In genomic region chr11:31248768-31249167, GRCh38 we compare ENCODE assay signal across 28 cellular contexts.
"Had no signal": no experiment of that assay in that cellular context is flagged by ENCODE, and none has a peak within 500 bp of the region (broad histone marks: within the 10 kb centered on the region; RNA-seq: fewer than 3 reads in every experiment).

No MANE protein-coding gene starts in this region.

- H3K4me3 Mint-ChIP-seq: stimulated activated effector memory CD8-positive, alpha-beta T cell treated with anti-CD3 and anti-CD28 coated beads, Interleukin-12 subunit alpha, Interleukin-12 subunit beta, amount 100 ng/mL, for 72 hours; stimulated activated memory B cell treated with anti-CD40 and anti-IgM and Interleukin-4, amounts not matched to agents 10 μg/mL and 1 μg/mL and 100 μg/mL, for 72 hours; stimulated activated naive B cell treated with anti-CD40 and anti-IgM and Interleukin-4, amounts not matched to agents 10 μg/mL and 1 μg/mL and 100 μg/mL, for 72 hours; stimulated activated naive CD8-positive, alpha-beta T cell treated with anti-CD3 and anti-CD28 coated beads, Interleukin-15, amount 100 ng/mL, for 72 hours; stimulated activated naive CD8-positive, alpha-beta T cell treated with anti-CD3 and anti-CD28 coated beads, Interleukin-15, Interleukin-2, amounts not matched to agents 100 ng/mL and 50 ng/mL, for 24 hours; type B pancreatic cell had no signal

- H3K9me3 Mint-ChIP-seq: stimulated activated effector memory CD8-positive, alpha-beta T cell treated with anti-CD3 and anti-CD28 coated beads, Interleukin-12 subunit alpha, Interleukin-12 subunit beta, amount 100 ng/mL, for 72 hours; stimulated activated memory B cell treated with anti-CD40 and anti-IgM and Interleukin-4, amounts not matched to agents 10 μg/mL and 1 μg/mL and 100 μg/mL, for 72 hours; stimulated activated naive B cell treated with anti-CD40 and anti-IgM and Interleukin-4, amounts not matched to agents 10 μg/mL and 1 μg/mL and 100 μg/mL, for 72 hours; stimulated activated naive CD8-positive, alpha-beta T cell treated with anti-CD3 and anti-CD28 coated beads, Interleukin-15, amount 100 ng/mL, for 72 hours; stimulated activated naive CD8-positive, alpha-beta T cell treated with anti-CD3 and anti-CD28 coated beads, Interleukin-15, Interleukin-2, amounts not matched to agents 100 ng/mL and 50 ng/mL, for 24 hours; type B pancreatic cell had no signal

- H3K9me3 ChIP-seq: stomach, suprapubic skin, testis, thoracic aorta, thyroid gland, tibial artery, tibial nerve, transverse colon, upper lobe of left lung, upper lobe of right lung, uterus, vagina had no signal

- H3K27me3 ChIP-seq: suprapubic skin, testis, thyroid gland, tibial artery, tibial nerve, transverse colon, upper lobe of left lung, upper lobe of right lung, uterus, vagina had no signal

- H3K27ac ChIP-seq: stomach, suprapubic skin, testis, thoracic aorta, thyroid gland, tibial artery, tibial nerve, transverse colon, upper lobe of left lung, upper lobe of right lung, uterus, vagina had no signal

- H3K36me3 ChIP-seq: stomach, suprapubic skin, thoracic aorta, thyroid gland, tibial artery, tibial nerve, transverse colon, upper lobe of left lung, upper lobe of right lung, uterus, vagina had no signal

- H3K4me1 ChIP-seq: stomach, testis, thyroid gland, tibial artery, transverse colon, upper lobe of left lung, upper lobe of right lung, uterus, vagina had no signal

- H3K27ac Mint-ChIP-seq: stimulated activated effector memory CD8-positive, alpha-beta T cell treated with anti-CD3 and anti-CD28 coated beads, Interleukin-12 subunit alpha, Interleukin-12 subunit beta, amount 100 ng/mL, for 72 hours; stimulated activated memory B cell treated with anti-CD40 and anti-IgM and Interleukin-4, amounts not matched to agents 10 μg/mL and 1 μg/mL and 100 μg/mL, for 72 hours; stimulated activated naive B cell treated with anti-CD40 and anti-IgM and Interleukin-4, amounts not matched to agents 10 μg/mL and 1 μg/mL and 100 μg/mL, for 72 hours; stimulated activated naive CD8-positive, alpha-beta T cell treated with anti-CD3 and anti-CD28 coated beads, Interleukin-15, amount 100 ng/mL, for 72 hours; stimulated activated naive CD8-positive, alpha-beta T cell treated with anti-CD3 and anti-CD28 coated beads, Interleukin-15, Interleukin-2, amounts not matched to agents 100 ng/mL and 50 ng/mL, for 24 hours; type B pancreatic cell had no signal

- H3K4me1 Mint-ChIP-seq: stimulated activated effector memory CD8-positive, alpha-beta T cell treated with anti-CD3 and anti-CD28 coated beads, Interleukin-12 subunit alpha, Interleukin-12 subunit beta, amount 100 ng/mL, for 72 hours; stimulated activated memory B cell treated with anti-CD40 and anti-IgM and Interleukin-4, amounts not matched to agents 10 μg/mL and 1 μg/mL and 100 μg/mL, for 72 hours; stimulated activated naive B cell treated with anti-CD40 and anti-IgM and Interleukin-4, amounts not matched to agents 10 μg/mL and 1 μg/mL and 100 μg/mL, for 72 hours; stimulated activated naive CD8-positive, alpha-beta T cell treated with anti-CD3 and anti-CD28 coated beads, Interleukin-15, amount 100 ng/mL, for 72 hours had no signal

- H3K4me3 ChIP-seq: stomach, suprapubic skin, testis, thoracic aorta, thyroid gland, tibial artery, tibial nerve, transverse colon, upper lobe of left lung, upper lobe of right lung, uterus, vagina had no signal

- H3K27me3 Mint-ChIP-seq: stimulated activated naive CD8-positive, alpha-beta T cell treated with anti-CD3 and anti-CD28 coated beads, Interleukin-15, amount 100 ng/mL, for 72 hours; type B pancreatic cell had no signal

- ATAC-seq: stimulated activated effector memory CD8-positive, alpha-beta T cell treated with anti-CD3 and anti-CD28 coated beads, Interleukin-12 subunit alpha, Interleukin-12 subunit beta, amount 100 ng/mL, for 72 hours; stimulated activated memory B cell treated with anti-CD40 and anti-IgM and Interleukin-4, amounts not matched to agents 10 μg/mL and 1 μg/mL and 100 μg/mL, for 72 hours; stimulated activated naive B cell treated with anti-CD40 and anti-IgM and Interleukin-4, amounts not matched to agents 10 μg/mL and 1 μg/mL and 100 μg/mL, for 72 hours; stimulated activated naive CD8-positive, alpha-beta T cell treated with anti-CD3 and anti-CD28 coated beads, Interleukin-15, amount 100 ng/mL, for 72 hours; stimulated activated naive CD8-positive, alpha-beta T cell treated with anti-CD3 and anti-CD28 coated beads, Interleukin-15, Interleukin-2, amounts not matched to agents 100 U/mL and 50 U/mL, for 24 hours; upper lobe of right lung had no signal

- H3K36me3 Mint-ChIP-seq: stimulated activated effector memory CD8-positive, alpha-beta T cell treated with anti-CD3 and anti-CD28 coated beads, Interleukin-12 subunit alpha, Interleukin-12 subunit beta, amount 100 ng/mL, for 72 hours; stimulated activated memory B cell treated with anti-CD40 and anti-IgM and Interleukin-4, amounts not matched to agents 10 μg/mL and 1 μg/mL and 100 μg/mL, for 72 hours; stimulated activated naive B cell treated with anti-CD40 and anti-IgM and Interleukin-4, amounts not matched to agents 10 μg/mL and 1 μg/mL and 100 μg/mL, for 72 hours; type B pancreatic cell had no signal

- DNase-seq: stimulated activated CD4-positive, alpha-beta T cell treated with anti-CD3 and anti-CD28 coated beads, Interleukin-2, amount 100 ng/mL, for 48 hours; stimulated activated CD4-positive, alpha-beta T cell treated with anti-CD3 and anti-CD28 coated beads, Interleukin-4, amount 100 ng/mL, for 1 hour; stimulated activated CD4-positive, alpha-beta T cell treated with anti-CD3 and anti-CD28 coated beads, Interleukin-4, amount 100 ng/mL, for 24 hours; stimulated activated CD4-positive, alpha-beta T cell treated with anti-CD3 and anti-CD28 coated beads, Interleukin-4, amount 100 ng/mL, for 4 hours; stimulated activated CD8-positive, alpha-beta memory T cell treated with anti-CD3 and anti-CD28 coated beads, Interleukin-4, amount 100 ng/mL, for 48 hours; stimulated activated naive B cell treated with anti-CD40 and anti-IgM and Interleukin-4, amounts not matched to agents 10 μg/mL and 1 μg/mL and 100 μg/mL, for 72 hours; stimulated activated naive CD4-positive, alpha-beta T cell; stimulated activated naive CD4-positive, alpha-beta T cell treated with Interleukin-2 at 50 U/mL for 16 hours; stimulated activated naive CD8-positive, alpha-beta T cell treated with anti-CD3 and anti-CD28 coated beads, Interleukin-15, amount 100 ng/mL, for 72 hours; stimulated activated naive CD8-positive, alpha-beta T cell treated with anti-CD3 and anti-CD28 coated beads, Interleukin-15, Interleukin-2, amounts not matched to agents 100 U/mL and 50 U/mL, for 24 hours; stomach; substantia nigra; testis; thyroid gland; tibial artery; transverse colon; trophoblast cell; upper lobe of left lung; upper lobe of right lung; uterus had no signal
